ENCODE assay signal across 8 cellular contexts in the genomic region with DNA sequence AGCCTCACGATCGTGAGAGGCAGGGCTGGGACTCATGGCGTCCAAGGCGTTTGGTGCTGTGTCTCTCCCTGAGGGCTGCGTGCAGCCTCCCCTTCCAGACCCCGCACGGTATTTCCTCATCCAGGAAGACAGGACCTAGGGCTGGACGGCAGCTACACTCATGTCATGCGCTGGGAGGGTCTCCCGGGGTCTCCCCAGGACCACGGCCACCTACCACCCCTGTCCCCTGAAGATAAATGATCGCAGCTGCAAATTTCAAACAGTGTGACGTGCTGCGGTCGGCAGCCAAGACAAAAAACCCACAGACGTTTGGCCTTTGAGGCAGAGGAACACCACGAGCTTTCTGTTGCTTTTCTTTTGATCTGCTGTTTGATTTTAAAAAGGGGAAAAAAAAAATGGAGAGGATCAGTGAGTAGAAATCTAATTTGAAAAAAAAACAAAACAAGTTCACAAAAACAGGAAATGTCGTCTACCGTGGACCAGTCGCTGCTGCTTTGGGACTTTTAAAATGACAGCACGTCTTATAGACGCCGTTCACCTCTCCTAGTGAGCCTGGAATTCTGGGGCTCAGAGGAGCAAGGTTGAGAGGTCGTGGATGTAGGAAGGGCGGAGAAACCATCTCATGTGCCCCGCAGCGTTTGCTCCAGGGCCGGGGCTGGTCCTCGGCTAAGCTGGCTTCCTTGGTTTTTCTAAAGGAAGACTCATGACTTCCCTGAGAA.
DNase-seq lines count a peak whose midpoint lies in the region; ATAC-seq and TF ChIP-seq lines count a peak whose summit lies in the region.

No MANE protein-coding gene starts in this region.

- peak overlapping the region; percentile 83 for H3K27ac Mint-ChIP-seq in endothelial cell (ENCODE audit: unreplicated experiment)

- H3K27me3 ChIP-seq in psoas muscle (ENCODE audit: insufficient read depth in 3 of 3, low read length in 2 of 3): peaks cover 0 to 9% (median 9%) of the 10 kb centered on the region in 3 donors

- TF ChIP-seq CTCF in HFF-Myc (IDR thresholded peaks at IDR 0.05; ENCODE audit: low read depth, low read length, missing control alignments): no peak
- TF ChIP-seq CTCF in endothelial cell (IDR thresholded peaks at IDR 0.05; ENCODE audit: unreplicated experiment): no peak
- TF ChIP-seq CTCF in psoas muscle (IDR thresholded peaks at IDR 0.05): no peak

- no peaks in the 10 kb centered on the region for H3K36me3 ChIP-seq in psoas muscle (ENCODE audit: insufficient read depth in 1 of 2, low read depth in 1 of 2)

- DNase-seq in HFF-Myc (ENCODE audit: extremely low read depth, low read depth): no peak
- peak; percentile 49 to 58 for DNase-seq in activated CD4-positive, alpha-beta T cell treated with anti-CD3 and anti-CD28 coated beads, Interleukin-2, amount 50 U/mL, for 48 hours
- no peak for DNase-seq in endothelial cell (ENCODE audit: low spot score)
- DNase-seq in psoas muscle: no peak
- DNase-seq in NCI-H1694 treated with DMSO at 0.1 percent for 48 hours (lab: John Stamatoyannopoulos, UW): no peak
- no peak for DNase-seq in COLO829 (ENCODE audit: low spot score)
- DNase-seq in NCI-H1092 treated with DMSO at 0.1 percent for 48 hours (lab: John Stamatoyannopoulos, UW): no peak
- no peak for DNase-seq in NCI-H2081 (lab: John Stamatoyannopoulos, UW)

- no peaks in the 10 kb centered on the region for H3K4me1 ChIP-seq in psoas muscle

- H3K9me3 ChIP-seq in psoas muscle: no peaks in the 10 kb centered on the region

- ATAC-seq in psoas muscle: peak in 3 of 4 donors; percentile 32 to 56 (median 39)

- intact Hi-C loops in psoas muscle (cut with DNase I): no loop called here

- no peaks in the 10 kb centered on the region for H3K36me3 Mint-ChIP-seq in endothelial cell (ENCODE audit: low read depth, unreplicated experiment)

- peak overlapping the region; percentile 36 for H3K27ac ChIP-seq in psoas muscle

- H3K4me3 Mint-ChIP-seq in endothelial cell (ENCODE audit: unreplicated experiment): peak overlapping the region; percentile 4

- peaks cover 7% of the 10 kb centered on the region for H3K27me3 Mint-ChIP-seq in endothelial cell (ENCODE audit: unreplicated experiment)

- H3K9me3 Mint-ChIP-seq in endothelial cell (ENCODE audit: unreplicated experiment): no peaks in the 10 kb centered on the region

- peaks cover 23% of the 10 kb centered on the region for H3K4me1 Mint-ChIP-seq in endothelial cell (ENCODE audit: unreplicated experiment)

- 13 to 25% (median 20%) methylated on average over 29 of the region's 29 CpGs for WGBS in psoas muscle, 3 donors

- H3K4me3 ChIP-seq in HFF-Myc (replicated peaks; ENCODE audit: low read depth, low read length): peak overlapping the region; percentile 14; the same call in 1 of the 2 replicates
- peak overlapping the region; percentile 54 for H3K4me3 ChIP-seq in psoas muscle

Comparison
In these comparisons a context has a peak if more than half of its experiments do, and no peak if none do; other contexts are left out.
1. DNase-seq: peak in activated CD4-positive, alpha-beta T cell treated with anti-CD3 and anti-CD28 coated beads, Interleukin-2, amount 50 U/mL, for 48 hours (2 of 2); none in HFF-Myc (single experiment), endothelial cell (single experiment), psoas muscle (0 of 2), NCI-H1694 treated with DMSO at 0.1 percent for 48 hours (single experiment), COLO829 (single experiment), NCI-H1092 treated with DMSO at 0.1 percent for 48 hours (single experiment) and NCI-H2081 (0 of 2).